ENCODE assay signal across 8 cellular contexts in genomic region chr15:30859091-30859874, GRCh38. TPM values are rescaled to one million over a fixed set of nuclear protein-coding genes. Genes with fewer than 3 reads are reported as not detected.
DNase-seq lines count a peak whose midpoint lies in the region; ATAC-seq, FAIRE-seq and TF ChIP-seq lines count a peak whose summit lies in the region.

No MANE protein-coding gene starts in this region.

- H3K27me3 ChIP-seq in A673 (replicated peaks; ENCODE audit: insufficient read depth, low read depth, low read length, poor library complexity): no peaks in the 10 kb centered on the region

- no peak overlapping the region for H3K27ac ChIP-seq in A673 (ENCODE audit: low read depth, low read length, poor library complexity, severe bottlenecking)

- FAIRE-seq in GM12891 (lab: Jason Lieb, UNC) (peak; percentile 76), islet of Langerhans (lab: Jason Lieb, UNC) (peak; percentile 30)

- POLR2A ChIA-PET in A673 (lab: Charles Lee; ENCODE audit: low non-redundant PET) (interaction anchor here (0.7 kb wide), 1 partner anchor 488 kb away, joined by 3 read pairs; no protein-coding TSS in a partner anchor), WTC11 (lab: Charles Lee) (interaction anchor here (1.0 kb wide), 1 partner anchor 11 kb away, joined by 3 read pairs; no protein-coding TSS in a partner anchor)

- no TSS peak for BruUV-seq in A673 (replicated peaks; lab: Mats Ljungman, UMichigan)

- intact Hi-C loops in A673 (cut with micrococcal nuclease; ENCODE audit: unreplicated experiment): loop anchor here (5.0 kb wide), 1 partner anchor 628 kb away; no protein-coding TSS in a partner anchor

- no peaks in the 10 kb centered on the region for H3K4me1 ChIP-seq in A673 (ENCODE audit: insufficient read depth, low read length, poor library complexity, severe bottlenecking)

- H3K36me3 ChIP-seq in A673 (ENCODE audit: insufficient read depth, low read length, poor library complexity, severe bottlenecking): no peaks in the 10 kb centered on the region

- CTCF ChIA-PET in A673 (lab: Charles Lee) (interaction anchor here (0.6 to 1.3 kb wide), 3 partner anchors 35 to 270 kb away, joined by 3 to 6 read pairs (median 5); no protein-coding TSS in a partner anchor), WTC11 (lab: Charles Lee) (interaction anchor here (0.6 to 1.9 kb wide), 38 partner anchors 9 to 356 kb away, joined by 3 to 20 read pairs (median 4); partner anchors contain the start of genes FAN1 and MTMR10)

- no peak; the same call in 1 of the 2 replicates for ATAC-seq in WTC11
- no peak for ATAC-seq in HG02571 (IDR thresholded peaks at IDR 0.05; ENCODE audit: unreplicated experiment)

- DNase-seq in A673 (ENCODE audit: low spot score): peak; percentile 46
- DNase-seq in GM12891 (ENCODE audit: insufficient read length, low spot score): peak; percentile 22
- no peak for DNase-seq in WTC11 (ENCODE audit: low spot score)
- no peak for DNase-seq in hypothalamus (lab: John Stamatoyannopoulos, UW)
- DNase-seq in erythroblast (lab: John Stamatoyannopoulos, UW): no peak
- DNase-seq in GDM1 (lab: John Stamatoyannopoulos, UW): no peak

- no peak overlapping the region for H3K27ac Mint-ChIP-seq in WTC11

- no peak for TF ChIP-seq POLR2A in GM12891 (IDR thresholded peaks at IDR 0.05; ENCODE audit: low read depth, low read length)
- no peak for TF ChIP-seq POLR2A in erythroblast (IDR thresholded peaks at IDR 0.05; ENCODE audit: low read length)

- TF ChIP-seq CTCF in A673 (conservative IDR thresholded peaks at IDR 0.05; ENCODE audit: low read depth, low read length): peak; percentile 74
- TF ChIP-seq CTCF in WTC11 (IDR thresholded peaks at IDR 0.05): peak; percentile 51; the same call in 1 of the 2 replicates

- H3K4me3 Mint-ChIP-seq in WTC11: no peak overlapping the region

- no peak overlapping the region for H3K4me3 ChIP-seq in A673 (ENCODE audit: low read depth, low read length, poor library complexity, severe bottlenecking)

- peaks cover 4% of the 10 kb centered on the region for H3K36me3 Mint-ChIP-seq in WTC11

- H3K27me3 Mint-ChIP-seq in WTC11 (ENCODE audit: low read depth): no peaks in the 10 kb centered on the region

- peaks cover 13% of the 10 kb centered on the region for H3K9me3 Mint-ChIP-seq in WTC11

- H3K9me3 ChIP-seq in A673 (ENCODE audit: low read depth, low read length, poor library complexity, severe bottlenecking): no peaks in the 10 kb centered on the region

- no peaks in the 10 kb centered on the region; the same call in 1 of the 2 replicates for H3K4me1 Mint-ChIP-seq in WTC11

TF ChIP-seq in GM12891, 5 proteins besides CTCF, POLR2A, EP300 and RAD21:
- no peak for TF ChIP-seq SPI1 (IDR thresholded peaks at IDR 0.05; ENCODE audit: low read depth, low read length)

TF ChIP-seq in WTC11, 78 proteins besides CTCF, POLR2A, EP300 and RAD21:
- TF ChIP-seq CDX4 (CRISPR knock-in tag; IDR thresholded peaks at IDR 0.05; ENCODE audit: borderline replicate concordance) (no peak), FOXP1 (CRISPR knock-in tag; IDR thresholded peaks at IDR 0.05; ENCODE audit: borderline replicate concordance) (no peak), TEAD1 (CRISPR knock-in tag; IDR thresholded peaks at IDR 0.05) (no peak), CBFB (CRISPR knock-in tag; IDR thresholded peaks at IDR 0.05; ENCODE audit: low read depth) (no peak), ZNF671 (CRISPR knock-in tag; IDR thresholded peaks at IDR 0.05) (no peak), HMGA2 (CRISPR knock-in tag; IDR thresholded peaks at IDR 0.05) (no peak), NFATC4 (CRISPR knock-in tag; IDR thresholded peaks at IDR 0.05) (no peak), ZNF219 (CRISPR knock-in tag; IDR thresholded peaks at IDR 0.05; ENCODE audit: borderline replicate concordance) (no peak), ZNF121 (CRISPR knock-in tag; IDR thresholded peaks at IDR 0.05) (no peak), JAZF1 (CRISPR knock-in tag; IDR thresholded peaks at IDR 0.05) (no peak), ZNF317 (CRISPR knock-in tag; IDR thresholded peaks at IDR 0.05; ENCODE audit: borderline replicate concordance, low read depth) (no peak), TP53 (CRISPR knock-in tag; IDR thresholded peaks at IDR 0.05) (no peak), SMAD4 (CRISPR knock-in tag; IDR thresholded peaks at IDR 0.05) (no peak), SOX15 (CRISPR knock-in tag; IDR thresholded peaks at IDR 0.05) (no peak)

RNA-seq across cellular contexts. Expression of gene FAN1, which starts 44.4 kb away (rescaled TPM):
- total RNA-seq in A673 (2021) (33.1 and 36.2 TPM in 2 replicates), WTC11 (2021) (22.8 to 31.5 TPM (median 30.3 TPM) in 3 replicates)
- polyA plus RNA-seq in GM12891 (2012; ENCODE audit: low read depth, missing spikeins): 8.6 TPM

Comparison
In these comparisons a context has a peak if more than half of its experiments do, and no peak if none do; other contexts are left out.
1. DNase-seq: peak in A673 (single experiment) and GM12891 (single experiment); none in WTC11 (single experiment), hypothalamus (0 of 51), erythroblast (0 of 2) and GDM1 (single experiment).